37 cellular contexts compared by ENCODE assay signal in genomic region chr21:35969281-35969680, GRCh38.
"Had no signal": no experiment of that assay in that cellular context is flagged by ENCODE, and none has a peak within 500 bp of the region (broad histone marks: within the 10 kb centered on the region; RNA-seq: fewer than 3 reads in every experiment).

No MANE protein-coding gene starts in this region.

- H3K4me3 ChIP-seq: ascending aorta, cardiac muscle cell had no signal

- H3K36me3 ChIP-seq: ascending aorta, cardiac muscle cell had no signal

- H3K27ac Mint-ChIP-seq: activated B cell treated with CpG ODN at 0.5 μM for 24 hours; activated CD4-positive, alpha-beta memory T cell treated with anti-CD3 and anti-CD28 coated beads for 36 hours; activated CD4-positive, alpha-beta T cell treated with anti-CD3 and anti-CD28 coated beads, Interleukin-2, amount 10 ng/mL, durations not matched to agents 24 days and 14 days; activated CD8-positive, alpha-beta T cell treated with anti-CD3 and anti-CD28 coated beads for 36 hours; activated naive CD4-positive, alpha-beta T cell treated with anti-CD3 and anti-CD28 coated beads, Interleukin-2, amount 10 ng/mL, durations not matched to agents 7 days and 5 days; activated naive CD4-positive, alpha-beta T cell treated with anti-CD3 and anti-CD28 coated beads, Interleukin-2, amount 50 U/mL, for 24 hours; activated naive CD8-positive, alpha-beta T cell; activated naive CD8-positive, alpha-beta T cell treated with anti-CD3 and anti-CD28 coated beads, Interleukin-2, amount 10 ng/mL, durations not matched to agents 7 days and 5 days; activated naive CD8-positive, alpha-beta T cell treated with anti-CD3 and anti-CD28 coated beads, Interleukin-2, amount 50 U/mL, for 24 hours; activated T-cell treated with anti-CD3 and anti-CD28 coated beads, Interleukin-2, amount 50 U/mL, for 24 hours; activated T-helper 2 cell treated with anti-CD3 and anti-CD28 coated beads, Interferon-gamma antibody, Interleukin-2, Interleukin-4, amounts not matched to agents 10 μg/mL and 5 μg/mL and 100 μg/mL, durations not matched to agents 14 hours and 24 hours and 36 hours; brain; T-helper 1 cell treated with Interleukin-12 subunit alpha and Interleukin-12 subunit beta and Interleukin-4 antibody, amounts not matched to agents 30 μg/mL and 1 μg/mL, for 36 hours; T-helper 2 cell treated with Interferon-gamma antibody and Interleukin-4, amounts not matched to agents 5 μg/mL and 100 μg/mL, for 36 hours had no signal

- H3K9me3 ChIP-seq: ascending aorta had no signal

- H3K4me1 ChIP-seq: ascending aorta had no signal

- H3K27me3 Mint-ChIP-seq: activated CD8-positive, alpha-beta T cell treated with anti-CD3 and anti-CD28 coated beads for 36 hours; activated naive CD4-positive, alpha-beta T cell treated with anti-CD3 and anti-CD28 coated beads, Interleukin-2, amount 10 ng/mL, durations not matched to agents 7 days and 5 days; activated naive CD4-positive, alpha-beta T cell treated with anti-CD3 and anti-CD28 coated beads, Interleukin-2, amount 50 U/mL, for 24 hours; activated naive CD8-positive, alpha-beta T cell had no signal

- H3K9me3 Mint-ChIP-seq: activated B cell treated with CpG ODN at 0.5 μM for 24 hours; activated CD4-positive, alpha-beta memory T cell treated with anti-CD3 and anti-CD28 coated beads for 36 hours; activated CD4-positive, alpha-beta T cell treated with anti-CD3 and anti-CD28 coated beads, Interleukin-2, amount 10 ng/mL, durations not matched to agents 24 days and 14 days; activated CD8-positive, alpha-beta T cell treated with anti-CD3 and anti-CD28 coated beads for 36 hours; activated naive CD4-positive, alpha-beta T cell treated with anti-CD3 and anti-CD28 coated beads, Interleukin-2, amount 10 ng/mL, durations not matched to agents 7 days and 5 days; activated naive CD4-positive, alpha-beta T cell treated with anti-CD3 and anti-CD28 coated beads, Interleukin-2, amount 50 U/mL, for 24 hours; activated naive CD8-positive, alpha-beta T cell treated with anti-CD3 and anti-CD28 coated beads, Interleukin-2, amount 10 ng/mL, durations not matched to agents 7 days and 5 days; activated naive CD8-positive, alpha-beta T cell treated with anti-CD3 and anti-CD28 coated beads, Interleukin-2, amount 50 U/mL, for 24 hours; activated T-cell treated with anti-CD3 and anti-CD28 coated beads, Interleukin-2, amount 50 U/mL, for 24 hours; activated T-helper 2 cell treated with anti-CD3 and anti-CD28 coated beads, Interferon-gamma antibody, Interleukin-2, Interleukin-4, amounts not matched to agents 10 μg/mL and 5 μg/mL and 100 μg/mL, durations not matched to agents 14 hours and 24 hours and 36 hours; brain; central memory CD8-positive, alpha-beta T cell; T-helper 1 cell treated with Interleukin-12 subunit alpha and Interleukin-12 subunit beta and Interleukin-4 antibody, amounts not matched to agents 30 μg/mL and 1 μg/mL, for 36 hours; T-helper 2 cell treated with Interferon-gamma antibody and Interleukin-4, amounts not matched to agents 5 μg/mL and 100 μg/mL, for 36 hours had no signal

- ATAC-seq: activated CD8-positive, alpha-beta T cell treated with anti-CD3 and anti-CD28 coated beads for 36 hours; activated naive CD8-positive, alpha-beta T cell treated with anti-CD3 and anti-CD28 coated beads, Interleukin-2, amount 50 U/mL, for 24 hours had no signal

- H3K4me3 Mint-ChIP-seq: activated B cell treated with CpG ODN at 0.5 μM for 24 hours; activated CD4-positive, alpha-beta memory T cell treated with anti-CD3 and anti-CD28 coated beads for 36 hours; activated CD4-positive, alpha-beta T cell treated with anti-CD3 and anti-CD28 coated beads, Interleukin-2, amount 10 ng/mL, durations not matched to agents 24 days and 14 days; activated CD8-positive, alpha-beta T cell treated with anti-CD3 and anti-CD28 coated beads for 36 hours; activated naive CD4-positive, alpha-beta T cell treated with anti-CD3 and anti-CD28 coated beads, Interleukin-2, amount 10 ng/mL, durations not matched to agents 7 days and 5 days; activated naive CD4-positive, alpha-beta T cell treated with anti-CD3 and anti-CD28 coated beads, Interleukin-2, amount 50 U/mL, for 24 hours; activated naive CD8-positive, alpha-beta T cell; activated naive CD8-positive, alpha-beta T cell treated with anti-CD3 and anti-CD28 coated beads, Interleukin-2, amount 10 ng/mL, durations not matched to agents 7 days and 5 days; activated naive CD8-positive, alpha-beta T cell treated with anti-CD3 and anti-CD28 coated beads, Interleukin-2, amount 50 U/mL, for 24 hours; activated T-cell treated with anti-CD3 and anti-CD28 coated beads, Interleukin-2, amount 50 U/mL, for 24 hours; brain; central memory CD8-positive, alpha-beta T cell; T-helper 1 cell treated with Interleukin-12 subunit alpha and Interleukin-12 subunit beta and Interleukin-4 antibody, amounts not matched to agents 30 μg/mL and 1 μg/mL, for 36 hours; T-helper 2 cell treated with Interferon-gamma antibody and Interleukin-4, amounts not matched to agents 5 μg/mL and 100 μg/mL, for 36 hours had no signal

- H3K27me3 ChIP-seq: ascending aorta, cardiac muscle cell had no signal

- H3K36me3 Mint-ChIP-seq: activated CD4-positive, alpha-beta memory T cell treated with anti-CD3 and anti-CD28 coated beads for 36 hours; activated naive CD4-positive, alpha-beta T cell treated with anti-CD3 and anti-CD28 coated beads, Interleukin-2, amount 10 ng/mL, durations not matched to agents 7 days and 5 days; activated naive CD4-positive, alpha-beta T cell treated with anti-CD3 and anti-CD28 coated beads, Interleukin-2, amount 50 U/mL, for 24 hours; activated naive CD8-positive, alpha-beta T cell; activated naive CD8-positive, alpha-beta T cell treated with anti-CD3 and anti-CD28 coated beads, Interleukin-2, amount 10 ng/mL, durations not matched to agents 7 days and 5 days; brain had no signal

- FAIRE-seq: bronchial epithelial cell, TTC549 had no signal

- DNase-seq: activated B cell treated with CpG ODN at 0.5 μM for 24 hours; activated CD4-positive, alpha-beta memory T cell treated with anti-CD3 and anti-CD28 coated beads for 36 hours; activated CD4-positive, alpha-beta T cell treated with anti-CD3 and anti-CD28 coated beads for 4 hours; activated CD4-positive, alpha-beta T cell treated with anti-CD3 and anti-CD28 coated beads, Interleukin-2, amount 10 ng/mL, durations not matched to agents 24 days and 14 days; activated CD4-positive, alpha-beta T cell treated with anti-CD3 and anti-CD28 coated beads, Interleukin-2, amount 50 U/mL, for 1 hour; activated CD4-positive, alpha-beta T cell treated with anti-CD3 and anti-CD28 coated beads, Interleukin-2, amount 50 U/mL, for 4 hours; activated CD4-positive, CD25-positive, alpha-beta regulatory T cell treated with anti-CD3 and anti-CD28 coated beads, Interleukin-2, amount 50 U/mL, for 72 hours; activated CD8-positive, alpha-beta memory T cell treated with anti-CD3 and anti-CD28 coated beads, Interleukin-2, amount 50 U/mL, for 4 hours; activated CD8-positive, alpha-beta T cell treated with anti-CD3 and anti-CD28 coated beads for 36 hours; activated effector memory CD4-positive, alpha-beta T cell treated with Interleukin-2 at 50 U/mL for 16 hours; activated gamma-delta T cell; activated naive CD4-positive, alpha-beta T cell treated with anti-CD3 and anti-CD28 coated beads, Interleukin-2, amount 10 ng/mL, durations not matched to agents 7 days and 5 days; activated naive CD4-positive, alpha-beta T cell treated with Interleukin-2 at 50 U/mL for 16 hours; activated naive CD8-positive, alpha-beta T cell treated with anti-CD3 and anti-CD28 coated beads, Interleukin-2, amount 10 ng/mL, durations not matched to agents 7 days and 5 days; activated naive CD8-positive, alpha-beta T cell treated with anti-CD3 and anti-CD28 coated beads, Interleukin-2, amount 50 U/mL, for 24 hours; activated T-cell treated with anti-CD3 and anti-CD28 coated beads for 4 hours; activated T-cell treated with anti-CD3 and anti-CD28 coated beads, Interleukin-2, amount 50 U/mL, for 24 hours; activated T-cell treated with anti-CD3 and anti-CD28 coated beads, Interleukin-2, amount 50 U/mL, for 48 hours; amygdala; anterior cingulate cortex; caudate nucleus; cerebellar nuclear complex; T-helper 1 cell; T-helper 2 cell; T-helper 9 cell had no signal

- H3K27ac ChIP-seq: ascending aorta, cardiac muscle cell, VCaP had no signal

- H3K4me1 Mint-ChIP-seq: activated B cell treated with CpG ODN at 0.5 μM for 24 hours; activated CD4-positive, alpha-beta T cell treated with anti-CD3 and anti-CD28 coated beads, Interleukin-2, amount 10 ng/mL, durations not matched to agents 24 days and 14 days; activated naive CD4-positive, alpha-beta T cell treated with anti-CD3 and anti-CD28 coated beads, Interleukin-2, amount 10 ng/mL, durations not matched to agents 7 days and 5 days; activated naive CD4-positive, alpha-beta T cell treated with anti-CD3 and anti-CD28 coated beads, Interleukin-2, amount 50 U/mL, for 24 hours; activated naive CD8-positive, alpha-beta T cell treated with anti-CD3 and anti-CD28 coated beads, Interleukin-2, amount 10 ng/mL, durations not matched to agents 7 days and 5 days; activated naive CD8-positive, alpha-beta T cell treated with anti-CD3 and anti-CD28 coated beads, Interleukin-2, amount 50 U/mL, for 24 hours; brain; central memory CD8-positive, alpha-beta T cell had no signal
